In the genomic region with DNA sequence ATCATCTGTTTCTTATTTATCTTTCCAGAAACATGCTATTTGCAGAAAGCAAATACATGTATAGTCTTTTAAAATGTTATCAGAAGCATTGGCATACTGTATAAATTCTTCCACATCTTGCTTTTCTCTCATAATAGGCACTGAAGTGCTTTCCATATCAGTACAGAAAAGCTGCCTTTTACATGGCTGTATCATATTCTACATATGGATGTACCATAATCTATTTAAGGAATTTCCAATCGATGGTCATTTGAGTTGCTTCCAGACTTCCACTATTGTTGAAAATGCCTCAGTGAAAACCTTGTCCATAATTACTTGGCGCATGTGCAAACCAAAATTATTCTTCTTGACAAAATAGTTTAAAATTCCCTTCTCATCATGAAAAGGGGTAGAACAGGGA, we compare ENCODE assay signal across 28 cellular contexts.
"Had no signal": no experiment of that assay in that cellular context is flagged by ENCODE, and none has a peak within 500 bp of the region (broad histone marks: within the 10 kb centered on the region; RNA-seq: fewer than 3 reads in every experiment).

No MANE protein-coding gene starts in this region.

- H3K79me2 ChIP-seq: hepatocyte had no signal

- H3K4me3 ChIP-seq: colonic mucosa, coronary artery, esophagus muscularis mucosa, esophagus squamous epithelium, gastrocnemius medialis, gastroesophageal sphincter, heart left ventricle, heart right ventricle, hepatocyte had no signal

- H2AFZ ChIP-seq: hepatocyte had no signal

- H3K4me1 ChIP-seq: colonic mucosa, esophagus muscularis mucosa, esophagus squamous epithelium, foreskin keratinocyte, gastroesophageal sphincter had no signal

- DNase-seq: colonic mucosa; cortex of kidney; dermis blood vessel endothelial cell; effector CD4-positive, alpha-beta T cell; effector CD8-positive, alpha-beta T cell; effector memory CD4-positive, alpha-beta T cell; effector memory CD8-positive, alpha-beta T cell; endodermal cell; erythroblast; esophagus squamous epithelium; foreskin fibroblast; foreskin keratinocyte; foreskin melanocyte; gastrocnemius medialis; glutamatergic neuron; head of caudate nucleus; heart left ventricle; heart right ventricle had no signal

- H3K27ac ChIP-seq: colonic mucosa, coronary artery, epithelial cell of prostate, esophagus muscularis mucosa, esophagus squamous epithelium, foreskin keratinocyte, gastrocnemius medialis, gastroesophageal sphincter, heart left ventricle, heart right ventricle, hepatocyte had no signal

- ATAC-seq: effector memory CD8-positive, alpha-beta T cell; esophagus mucosa; foreskin keratinocyte; gastrocnemius medialis; gastroesophageal sphincter; heart left ventricle; heart right ventricle had no signal

- H3K27me3 ChIP-seq: colonic mucosa, esophagus muscularis mucosa, esophagus squamous epithelium, gastrocnemius medialis, gastroesophageal sphincter, heart left ventricle, heart right ventricle, hepatocyte had no signal

- H3K4me2 ChIP-seq: hepatocyte had no signal

- H3K36me3 ChIP-seq: colonic mucosa, esophagus muscularis mucosa, esophagus squamous epithelium, gastrocnemius medialis, gastroesophageal sphincter, heart left ventricle, heart right ventricle had no signal

- H3K9me3 ChIP-seq: colonic mucosa, esophagus squamous epithelium, gastrocnemius medialis had no signal

- FAIRE-seq: colon, endometrium, endothelial cell of umbilical vein, frontal cortex had no signal
